ENCODE assay signal across 18 cellular contexts in genomic region chr12:98403385-98403784, GRCh38.
"Had no signal": no experiment of that assay in that cellular context is flagged by ENCODE, and none has a peak within 500 bp of the region (broad histone marks: within the 10 kb centered on the region; RNA-seq: fewer than 3 reads in every experiment).

No MANE protein-coding gene starts in this region.

- H3K27me3 ChIP-seq: body of pancreas, thyroid gland had no signal

- H3K4me3 ChIP-seq: body of pancreas, thyroid gland had no signal

- H3K27ac ChIP-seq: body of pancreas, thyroid gland had no signal

- H3K9me3 ChIP-seq: body of pancreas, thyroid gland had no signal

- H3K36me3 ChIP-seq: thyroid gland had no signal

- ATAC-seq: activated CD8-positive, alpha-beta T cell treated with anti-CD3 and anti-CD28 coated beads, Interleukin-2, amount 10 ng/mL, durations not matched to agents 7 days and 5 days; body of pancreas; effector memory CD8-positive, alpha-beta T cell; left lobe of liver had no signal

- DNase-seq: activated CD4-positive, alpha-beta T cell treated with anti-CD3 and anti-CD28 coated beads, Interleukin-2, amount 10 ng/mL, durations not matched to agents 24 days and 14 days; activated CD4-positive, CD25-positive, alpha-beta regulatory T cell; activated CD8-positive, alpha-beta T cell treated with anti-CD3 and anti-CD28 coated beads, Interleukin-2, amount 10 ng/mL, durations not matched to agents 7 days and 5 days; activated naive CD4-positive, alpha-beta T cell treated with anti-CD3 and anti-CD28 coated beads for 36 hours; activated T-cell treated with anti-CD3 and anti-CD28 coated beads, Interleukin-2, amount 50 U/mL, for 24 hours; body of pancreas; caudate nucleus; effector memory CD8-positive, alpha-beta T cell; hippocampal formation; midbrain; nephron progenitor cell; nucleus accumbens; stimulated activated CD8-positive, alpha-beta memory T cell treated with anti-CD3 and anti-CD28 coated beads, Interleukin-4, amount 100 ng/mL, for 48 hours; stimulated activated naive CD4-positive, alpha-beta T cell treated with Interleukin-2 at 50 U/mL for 16 hours; T1000; thyroid gland had no signal

- H3K4me1 ChIP-seq: body of pancreas had no signal

- FAIRE-seq: keratinocyte had no signal
